In the genomic region with DNA sequence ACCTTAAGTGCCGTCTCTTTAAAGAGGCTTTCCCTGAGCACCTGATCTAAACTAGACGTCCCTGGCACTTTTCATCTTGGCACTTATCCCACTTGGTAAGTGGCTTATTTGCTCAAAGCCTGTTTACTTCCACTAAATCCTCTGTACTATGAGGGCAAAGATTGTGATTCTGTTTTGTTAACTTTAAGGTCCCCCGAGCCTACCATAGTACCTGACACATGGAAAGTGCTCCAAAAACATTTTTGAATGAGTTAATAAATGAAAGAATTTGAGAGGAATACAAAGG, we compare ENCODE assay signal across 17 cellular contexts.
DNase-seq lines count a peak whose midpoint lies in the region; ATAC-seq and TF ChIP-seq lines count a peak whose summit lies in the region.
"Had no signal": no experiment of that assay in that cellular context is flagged by ENCODE, and none has a peak within 500 bp of the region (broad histone marks: within the 10 kb centered on the region; RNA-seq: fewer than 3 reads in every experiment).

No MANE protein-coding gene starts in this region.

- H3K14ac ChIP-seq in neuronal stem cell (ENCODE audit: low read length) = no peak overlapping the region

- H3K23ac ChIP-seq in neuronal stem cell (ENCODE audit: low read depth, low read length, poor library complexity) = no peak overlapping the region

- H2BK120ac ChIP-seq in neuronal stem cell (ENCODE audit: low read depth, low read length) = no peak overlapping the region

- H3K4me1 ChIP-seq in neuronal stem cell (ENCODE audit: control insufficient read depth in 2 of 2, insufficient read depth in 1 of 2, low read depth in 1 of 2, low read length in 2 of 2) = peaks cover 0 to 3% of the 10 kb centered on the region in 2 donors
- H3K4me1 ChIP-seq in uterus = no peaks in the 10 kb centered on the region

- no peak overlapping the region for H3K18ac ChIP-seq in neuronal stem cell (ENCODE audit: low read length)

- no peak overlapping the region for H3K9ac ChIP-seq in neuronal stem cell (ENCODE audit: low read depth, low read length, poor library complexity)

- H2BK12ac ChIP-seq in neuronal stem cell (ENCODE audit: low read length) = no peak overlapping the region

- H3K4me2 ChIP-seq in neuronal stem cell (ENCODE audit: insufficient read depth, low read length, poor library complexity, severe bottlenecking) = no peak overlapping the region

- H4K91ac ChIP-seq in neuronal stem cell (ENCODE audit: low read depth, low read length, poor library complexity) = no peak overlapping the region

- H2BK5ac ChIP-seq in neuronal stem cell (ENCODE audit: low read length) = no peak overlapping the region

- H3K4me3 ChIP-seq in neuronal stem cell (ENCODE audit: low read length in 2 of 2) = no peak overlapping the region
- H3K4me3 ChIP-seq in uterus = no peak overlapping the region
- H3K4me3 ChIP-seq: spleen had no signal

- H4K8ac ChIP-seq in neuronal stem cell (ENCODE audit: low read depth, low read length) = no peak overlapping the region

- no peak overlapping the region for H3K4ac ChIP-seq in neuronal stem cell (ENCODE audit: low read length)

- no peak for TF ChIP-seq CTCF in uterus (IDR thresholded peaks at IDR 0.05)

- ATAC-seq in left lobe of liver (peak; percentile 84), GM18502 (IDR thresholded peaks at IDR 0.05; ENCODE audit: poor library complexity, unreplicated experiment) (no peak)
- ATAC-seq: naive thymus-derived CD8-positive, alpha-beta T cell had no signal

- H3K36me3 ChIP-seq in neuronal stem cell (replicated peaks in 1 of 2; ENCODE audit: control insufficient read depth in 2 of 2, insufficient read depth in 2 of 2, low read length in 2 of 2) = no peaks in the 10 kb centered on the region
- no peaks in the 10 kb centered on the region for H3K36me3 ChIP-seq in uterus
- H3K36me3 ChIP-seq: spleen had no signal

- H2AK5ac ChIP-seq in neuronal stem cell (ENCODE audit: low read depth, low read length) = no peak overlapping the region

- peak; percentile 57 for DNase-seq in COR-L47 (lab: John Stamatoyannopoulos, UW)
- peak; percentile 99 for DNase-seq in NCI-H1105 treated with DMSO at 0.1 percent for 48 hours (lab: John Stamatoyannopoulos, UW)
- peak; percentile 62 for DNase-seq in NCI-H345 treated with DMSO at 0.1 percent for 48 hours (lab: John Stamatoyannopoulos, UW; ENCODE audit: unreplicated experiment)
- DNase-seq in left lobe of liver (ENCODE audit: low spot score) = peak; percentile 67
- DNase-seq in SKM-1 treated with dmso at 0.1 percent for 144 hours (lab: John Stamatoyannopoulos, UW; ENCODE audit: unreplicated experiment) = no peak
- DNase-seq in neuronal stem cell (ENCODE audit: low spot score) = no peak
- no peak for DNase-seq in uterus
- DNase-seq: activated CD4-positive, alpha-beta T cell treated with anti-CD3 and anti-CD28 coated beads, Interleukin-2, amount 50 U/mL, for 48 hours; activated naive CD4-positive, alpha-beta T cell treated with anti-CD3 and anti-CD28 coated beads for 36 hours; C1 segment of cervical spinal cord; DMS 273 treated with DMSO at 0.1 percent for 48 hours; Kasumi-1; naive thymus-derived CD8-positive, alpha-beta T cell; posterior cingulate gyrus; SHP77; spleen had no signal

- no peak overlapping the region for H2BK15ac ChIP-seq in neuronal stem cell (ENCODE audit: low read length)

- intact Hi-C loops in uterus (cut with DNase I; ENCODE audit: low total_unique reads) = no loop called here

- H3K27me3 ChIP-seq in neuronal stem cell (ENCODE audit: control insufficient read depth in 3 of 3, insufficient read depth in 3 of 3, low read depth in 1 of 3, low read length in 3 of 3) = no peaks in the 10 kb centered on the region
- H3K27me3 ChIP-seq in uterus = no peaks in the 10 kb centered on the region

- peaks cover 0 to 2% of the 10 kb centered on the region in 2 donors for H3K9me3 ChIP-seq in neuronal stem cell (replicated peaks in 1 of 2; ENCODE audit: control insufficient read depth in 2 of 2, insufficient read depth in 1 of 2, low read depth in 1 of 2, low read length in 2 of 2)
- H3K9me3 ChIP-seq in uterus = no peaks in the 10 kb centered on the region

- H2AFZ ChIP-seq in neuronal stem cell (ENCODE audit: low read length) = no peak overlapping the region

- no peaks in the 10 kb centered on the region for H3K79me1 ChIP-seq in neuronal stem cell (ENCODE audit: low read depth, low read length)

- TF ChIP-seq POLR2A in uterus (IDR thresholded peaks at IDR 0.05) = no peak

- WGBS in neuronal stem cell (ENCODE audit: extremely low coverage in 2 of 2, insufficient read length in 2 of 2, insufficient replicate concordance in 1 of 2), 2 donors = no CpG with 5 or more reads among the region's 3 CpGs

- no peak overlapping the region for H3K27ac ChIP-seq in neuronal stem cell (replicated peaks; ENCODE audit: low read length)
- no peak overlapping the region for H3K27ac ChIP-seq in uterus
- H3K27ac ChIP-seq: spleen had no signal

Comparison
In these comparisons a context has a peak if more than half of its experiments do, and no peak if none do; other contexts are left out.
1. DNase-seq: peak in COR-L47 (single experiment), NCI-H1105 treated with DMSO at 0.1 percent for 48 hours (single experiment), NCI-H345 treated with DMSO at 0.1 percent for 48 hours (single experiment) and left lobe of liver (single experiment); none in SKM-1 treated with dmso at 0.1 percent for 144 hours (single experiment), neuronal stem cell (single experiment) and uterus (0 of 2).